Comparison of ENCODE assay signal across 8 cellular contexts in genomic region chr21:35026617-35027557, GRCh38. TPM values are rescaled to one million over a fixed set of nuclear protein-coding genes. Genes with fewer than 3 reads are reported as not detected.
DNase-seq lines count a peak whose midpoint lies in the region; TF ChIP-seq lines count a peak whose summit lies in the region.

No MANE protein-coding gene starts in this region.

- peaks cover 17% of the 10 kb centered on the region for H3K36me3 Mint-ChIP-seq in activated T-cell treated with anti-CD3 and anti-CD28 coated beads, Interleukin-2, amount 50 U/mL, for 24 hours (ENCODE audit: low read depth)

- H3K4me1 ChIP-seq in GM23248 (ENCODE audit: insufficient read depth): peaks cover 4% of the 10 kb centered on the region; the same call in 1 of the 2 replicates
- no peaks in the 10 kb centered on the region for H3K4me1 ChIP-seq in parathyroid adenoma

- 77 to 80% methylated on average over 44 to 45 of the region's 45 CpGs for WGBS in GM23248 (ENCODE audit: low coverage in 1 of 2, low lambda C conversion rate in 2 of 2, missing lambda C conversion rate in 2 of 2), 2 experiments

- no peak overlapping the region for H2AFZ ChIP-seq in GM23248
- no peak overlapping the region for H2AFZ ChIP-seq in parathyroid adenoma

- peak overlapping the region; percentile 96 for H3K27ac Mint-ChIP-seq in activated T-cell treated with anti-CD3 and anti-CD28 coated beads, Interleukin-2, amount 50 U/mL, for 24 hours

- no peak overlapping the region for H3K4me2 ChIP-seq in GM23248 (ENCODE audit: unreplicated experiment)
- H3K4me2 ChIP-seq in parathyroid adenoma (ENCODE audit: low read length): peak overlapping the region; percentile 22

- H3K9me3 Mint-ChIP-seq in activated T-cell treated with anti-CD3 and anti-CD28 coated beads, Interleukin-2, amount 50 U/mL, for 24 hours: peaks cover 2% of the 10 kb centered on the region

- in situ Hi-C loops in GM23248 (cut with MboI): loop anchor here (25.0 kb wide), 1 partner anchor 810 kb away; no protein-coding TSS in a partner anchor

- H3K27ac ChIP-seq in GM23248: no peak overlapping the region
- H3K27ac ChIP-seq in parathyroid adenoma: no peak overlapping the region

- H3K27me3 ChIP-seq in GM23248 (replicated peaks; ENCODE audit: insufficient read depth) (no peaks in the 10 kb centered on the region), parathyroid adenoma (ENCODE audit: control insufficient read depth, insufficient read depth, low read length) (no peaks in the 10 kb centered on the region)

- no peaks in the 10 kb centered on the region for H3K9me2 ChIP-seq in GM23248 (ENCODE audit: insufficient read depth)

- H4K20me1 ChIP-seq in GM23248 (ENCODE audit: insufficient read depth): no peaks in the 10 kb centered on the region

- TF ChIP-seq CTCF in parathyroid adenoma (IDR thresholded peaks at IDR 0.05): no peak

- peaks cover 91% of the 10 kb centered on the region for H3K4me1 Mint-ChIP-seq in activated T-cell treated with anti-CD3 and anti-CD28 coated beads, Interleukin-2, amount 50 U/mL, for 24 hours (ENCODE audit: low read depth)

- peak overlapping the region; percentile 82 for H3K4me3 Mint-ChIP-seq in activated T-cell treated with anti-CD3 and anti-CD28 coated beads, Interleukin-2, amount 50 U/mL, for 24 hours

- H3K9ac ChIP-seq in GM23248 (no peak overlapping the region), parathyroid adenoma (no peak overlapping the region)

- H3K9me3 ChIP-seq in GM23248 (ENCODE audit: low read depth) (no peaks in the 10 kb centered on the region), parathyroid adenoma (ENCODE audit: control insufficient read depth, low read length) (no peaks in the 10 kb centered on the region)

- no peaks in the 10 kb centered on the region for H3K27me3 Mint-ChIP-seq in activated T-cell treated with anti-CD3 and anti-CD28 coated beads, Interleukin-2, amount 50 U/mL, for 24 hours

- no peaks in the 10 kb centered on the region for H3K79me2 ChIP-seq in GM23248 (ENCODE audit: insufficient read depth)
- H3K79me2 ChIP-seq in parathyroid adenoma: no peaks in the 10 kb centered on the region

- peak; percentile 10 for DNase-seq in ELR (ENCODE audit: low read depth)
- DNase-seq in GM23248: peak; percentile 18
- peak; percentile 38 for DNase-seq in NK-92 (lab: John Stamatoyannopoulos, UW; ENCODE audit: unreplicated experiment)
- peak; percentile 84 for DNase-seq in activated T-cell treated with anti-CD3 and anti-CD28 coated beads, Interleukin-2, amount 50 U/mL, for 24 hours
- DNase-seq in germinal center (ENCODE audit: low spot score): peak; percentile 66
- peak; percentile 72 for DNase-seq in ureter (ENCODE audit: low spot score)
- no peak for DNase-seq in SHP77 (lab: John Stamatoyannopoulos, UW)

- H3K4me3 ChIP-seq in GM23248: no peak overlapping the region
- H3K4me3 ChIP-seq in parathyroid adenoma (ENCODE audit: low read depth, low read length): peak overlapping the region; percentile 13

- H3K36me3 ChIP-seq in GM23248 (ENCODE audit: low read depth) (no peaks in the 10 kb centered on the region), parathyroid adenoma (ENCODE audit: control insufficient read depth, insufficient read depth, low read length) (no peaks in the 10 kb centered on the region)

- H3F3A ChIP-seq in GM23248 (ENCODE audit: insufficient read depth): no peaks in the 10 kb centered on the region

RNA-seq across cellular contexts. Expression of gene RUNX1, which starts 22.2 kb away (rescaled TPM):
- 32.6 and 35.3 TPM in 2 replicates for total RNA-seq in GM23248 (2014; rRNA removed; shearing (Covaris generic))
- 21.3 and 23.1 TPM in 2 replicates for polyA plus RNA-seq in GM23248 (2016; fragmentation: Nextera tagmentation; extraction: Ambion mirVana)
- total RNA-seq in ureter: 84.0 TPM

Comparison
In these comparisons a context has a peak if more than half of its experiments do, and no peak if none do; other contexts are left out.
1. DNase-seq: peak in ELR (single experiment), GM23248 (single experiment), NK-92 (single experiment), activated T-cell treated with anti-CD3 and anti-CD28 coated beads, Interleukin-2, amount 50 U/mL, for 24 hours (single experiment), germinal center (single experiment) and ureter (single experiment); none in SHP77 (0 of 2).